Comparison of ENCODE assay signal across 1 cellular context in the genomic region with DNA sequence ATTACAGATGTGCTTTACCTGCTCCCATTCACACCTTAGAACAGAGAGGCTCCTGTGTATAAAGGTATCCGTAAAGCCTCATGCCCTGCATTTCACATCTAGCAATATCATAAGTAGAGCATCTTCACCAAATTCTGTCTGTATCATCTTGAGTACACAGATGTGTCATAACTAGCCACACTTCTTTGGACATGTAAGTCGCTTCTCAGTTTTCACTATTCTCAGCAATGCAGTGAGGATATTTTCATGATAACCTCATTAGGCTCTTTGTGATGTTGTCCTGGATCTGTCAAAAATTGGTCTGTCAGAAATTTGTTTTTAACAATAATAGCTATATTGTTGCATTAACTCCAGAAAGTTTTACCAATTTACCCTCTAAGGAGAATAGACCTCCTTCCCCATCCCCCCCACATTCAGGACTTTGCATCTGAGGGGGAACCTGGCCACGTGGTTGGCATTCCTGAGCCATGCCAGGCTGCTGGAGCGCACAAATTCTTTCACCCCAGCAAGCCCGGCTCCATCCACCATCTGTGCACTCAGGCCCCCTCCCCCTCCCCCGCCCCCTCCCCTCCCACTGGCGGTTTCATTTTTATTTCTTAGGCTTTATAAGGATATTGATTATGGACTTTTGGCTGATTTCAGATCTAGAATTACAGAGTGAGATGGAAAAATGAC.
TF ChIP-seq lines count a peak whose summit lies in the region.

No MANE protein-coding gene starts in this region.

TF ChIP-seq in HepG2, 621 proteins besides CTCF, POLR2A, EP300 and RAD21:
- TF ChIP-seq AGO1 (IDR thresholded peaks at IDR 0.05; ENCODE audit: low read depth, low read length, poor library complexity, severe bottlenecking), result no peak
- TF ChIP-seq NBN (conservative IDR thresholded peaks at IDR 0.05), result no peak
- TF ChIP-seq PCBP1 (IDR thresholded peaks at IDR 0.05; ENCODE audit: borderline replicate concordance, low read depth, low read length), result 0 out of 2 replicates have a peak, but pooled peaks have one; percentile 57
- TF ChIP-seq, protein P1, sequence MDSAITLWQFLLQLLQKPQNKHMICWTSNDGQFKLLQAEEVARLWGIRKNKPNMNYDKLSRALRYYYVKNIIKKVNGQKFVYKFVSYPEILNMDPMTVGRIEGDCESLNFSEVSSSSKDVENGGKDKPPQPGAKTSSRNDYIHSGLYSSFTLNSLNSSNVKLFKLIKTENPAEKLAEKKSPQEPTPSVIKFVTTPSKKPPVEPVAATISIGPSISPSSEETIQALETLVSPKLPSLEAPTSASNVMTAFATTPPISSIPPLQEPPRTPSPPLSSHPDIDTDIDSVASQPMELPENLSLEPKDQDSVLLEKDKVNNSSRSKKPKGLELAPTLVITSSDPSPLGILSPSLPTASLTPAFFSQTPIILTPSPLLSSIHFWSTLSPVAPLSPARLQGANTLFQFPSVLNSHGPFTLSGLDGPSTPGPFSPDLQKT (CRISPR knock-in tag; IDR thresholded peaks at IDR 0.05; ENCODE audit: borderline replicate concordance), result no peak
- TF ChIP-seq ZNF674 (CRISPR knock-in tag; IDR thresholded peaks at IDR 0.05; ENCODE audit: low read depth), result no peak
- TF ChIP-seq ZNF776 (CRISPR knock-in tag; IDR thresholded peaks at IDR 0.05), result no peak
- TF ChIP-seq ZNF761 (CRISPR knock-in tag; conservative IDR thresholded peaks at IDR 0.05), result no peak
